19 cellular contexts compared by ENCODE assay signal in the genomic region with DNA sequence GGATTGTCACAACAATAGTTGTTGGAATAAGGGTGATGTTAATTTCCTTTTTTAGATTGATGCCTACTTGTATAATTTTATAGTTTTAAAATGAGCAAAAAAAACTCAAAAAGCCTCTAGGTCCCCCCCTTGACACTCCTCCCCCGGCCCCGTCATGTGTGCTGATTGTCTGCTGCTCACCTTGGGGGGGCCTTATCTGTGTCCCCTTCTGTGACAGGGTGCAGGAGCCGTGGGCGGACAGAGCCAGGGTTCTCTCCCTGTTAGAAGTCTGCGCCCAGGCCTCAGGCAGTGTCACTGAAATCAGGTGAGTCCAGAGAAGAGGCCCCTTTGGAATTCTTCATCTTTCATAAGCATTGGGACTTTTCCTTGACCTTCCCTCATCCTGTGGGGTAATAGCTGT.
"Had no signal": no experiment of that assay in that cellular context is flagged by ENCODE, and none has a peak within 500 bp of the region (broad histone marks: within the 10 kb centered on the region; RNA-seq: fewer than 3 reads in every experiment).

No MANE protein-coding gene starts in this region.

- ATAC-seq: effector memory CD8-positive, alpha-beta T cell; left cardiac atrium; mucosa of descending colon; right lobe of liver had no signal

- H3K4me1 ChIP-seq: parathyroid adenoma had no signal

- H3K9ac ChIP-seq: parathyroid adenoma had no signal

- H3K9me3 Mint-ChIP-seq: activated naive CD4-positive, alpha-beta T cell treated with anti-CD3 and anti-CD28 coated beads, Interleukin-2, amount 50 U/mL, for 24 hours; effector memory CD8-positive, alpha-beta T cell; naive B cell had no signal

- H3K4me3 ChIP-seq: cardiac muscle cell, hepatocyte, mucosa of descending colon, right lobe of liver had no signal

- H3K4me3 Mint-ChIP-seq: activated naive CD4-positive, alpha-beta T cell treated with anti-CD3 and anti-CD28 coated beads, Interleukin-2, amount 50 U/mL, for 24 hours; effector memory CD8-positive, alpha-beta T cell; naive B cell had no signal

- H3K4me2 ChIP-seq: hepatocyte had no signal

- H3K9me3 ChIP-seq: mucosa of descending colon, right lobe of liver had no signal

- H3K27ac ChIP-seq: cardiac muscle cell, hepatocyte, parathyroid adenoma, right lobe of liver had no signal

- H3K36me3 ChIP-seq: cardiac muscle cell, right lobe of liver had no signal

- H3K27me3 Mint-ChIP-seq: activated naive CD4-positive, alpha-beta T cell treated with anti-CD3 and anti-CD28 coated beads, Interleukin-2, amount 50 U/mL, for 24 hours; effector memory CD8-positive, alpha-beta T cell; naive B cell had no signal

- DNase-seq: activated CD4-positive, CD25-positive, alpha-beta regulatory T cell; activated effector memory CD4-positive, alpha-beta T cell treated with anti-CD3 and anti-CD28 coated beads, Interleukin-2, amount 50 U/mL, for 16 hours; activated T-cell treated with anti-CD3 and anti-CD28 coated beads, Interleukin-2, amount 50 U/mL, for 48 hours; amygdala; dermis blood vessel endothelial cell; effector memory CD8-positive, alpha-beta T cell; left cardiac atrium; mesenchymal stem cell; mucosa of descending colon; naive B cell; right lobe of liver; small intestine; stimulated activated CD4-positive, alpha-beta T cell treated with anti-CD3 and anti-CD28 coated beads, Interleukin-15, amount 100 ng/mL, for 24 hours; stimulated activated CD4-positive, alpha-beta T cell treated with anti-CD3 and anti-CD28 coated beads, Interleukin-2, amount 100 ng/mL, for 48 hours; SW 1271 had no signal

- H2AFZ ChIP-seq: hepatocyte, parathyroid adenoma had no signal

- H3K27me3 ChIP-seq: cardiac muscle cell, hepatocyte, right lobe of liver had no signal
